ENCODE assay signal across 8 cellular contexts in genomic region chr3:9843715-9844438, GRCh38. TPM values are rescaled to one million over a fixed set of nuclear protein-coding genes. Genes with fewer than 3 reads are reported as not detected.
DNase-seq lines count a peak whose midpoint lies in the region; ATAC-seq, FAIRE-seq and TF ChIP-seq lines count a peak whose summit lies in the region.

Gene RPUSD3, minus strand, starts transcription at chr3:9844008. Its CDS starts 18 bp downstream, at chr3:9843990.

- peak within 1 kb of the TSS; percentile 80 to 92 (median 86) for H3K27ac ChIP-seq in esophagus muscularis mucosa (replicated peaks in 1 of 4)

- TF ChIP-seq EP300 in esophagus muscularis mucosa (IDR thresholded peaks at IDR 0.05), result no peak

- under 1% methylated on average over 22 of the region's 42 CpGs for WGBS in esophagus muscularis mucosa

- peak within 1 kb of the TSS; percentile 100 for H3K4me3 Mint-ChIP-seq in activated T-cell treated with anti-CD3 and anti-CD28 coated beads, Interleukin-2, amount 50 U/mL, for 72 hours

- H3K36me3 ChIP-seq in esophagus muscularis mucosa, result peaks cover 7 to 33% (median 31%) of the 10 kb centered on the region in 4 donors

- TF ChIP-seq POLR2A in esophagus muscularis mucosa (IDR thresholded peaks at IDR 0.05; ENCODE audit: low read depth), result peak; percentile 9

- no peaks in the 10 kb centered on the region for H3K9me3 ChIP-seq in esophagus muscularis mucosa

- peak within 1 kb of the TSS; percentile 97 for H3K27ac Mint-ChIP-seq in activated T-cell treated with anti-CD3 and anti-CD28 coated beads, Interleukin-2, amount 50 U/mL, for 72 hours

- H3K4me1 ChIP-seq in esophagus muscularis mucosa, result peaks cover 12 to 22% (median 18%) of the 10 kb centered on the region in 4 donors

- FAIRE-seq in RCC 7860 (lab: Jason Lieb, UNC), result peak; percentile 58

- H3K9me3 Mint-ChIP-seq in activated T-cell treated with anti-CD3 and anti-CD28 coated beads, Interleukin-2, amount 50 U/mL, for 72 hours, result no peaks in the 10 kb centered on the region

- intact Hi-C loops in esophagus muscularis mucosa (cut with DNase I), result no loop called here

- H3K36me3 Mint-ChIP-seq in activated T-cell treated with anti-CD3 and anti-CD28 coated beads, Interleukin-2, amount 50 U/mL, for 72 hours (ENCODE audit: insufficient read depth in 2 of 2), result peaks cover 0 to 17% of the 10 kb centered on the region in 2 donors

- H3K4me1 Mint-ChIP-seq in activated T-cell treated with anti-CD3 and anti-CD28 coated beads, Interleukin-2, amount 50 U/mL, for 72 hours (ENCODE audit: low read depth), result peaks cover 38% of the 10 kb centered on the region

- TF ChIP-seq CTCF in esophagus muscularis mucosa (IDR thresholded peaks at IDR 0.05), result peak in 1 of 3 experiments; percentile 4

- peak; percentile 97 for ATAC-seq in GM21576 (IDR thresholded peaks at IDR 0.05; ENCODE audit: unreplicated experiment)
- ATAC-seq in activated T-cell treated with anti-CD3 and anti-CD28 coated beads, Interleukin-2, amount 50 U/mL, for 72 hours (replicated peaks in 1 of 2), result peak; percentile 99

- H3K27me3 Mint-ChIP-seq in activated T-cell treated with anti-CD3 and anti-CD28 coated beads, Interleukin-2, amount 50 U/mL, for 72 hours (ENCODE audit: low read depth), result no peaks in the 10 kb centered on the region

- DNase-seq in DMS153 (lab: John Stamatoyannopoulos, UW) (peak; percentile 67), RCC 7860 (ENCODE audit: low spot score) (peak; percentile 81), esophagus muscularis mucosa (ENCODE audit: extremely low spot score) (peak; percentile 99), myocyte (ENCODE audit: low read depth) (peak; percentile 96)
- peak; percentile 90 for DNase-seq in Jurkat, Clone E6-1 (ENCODE audit: low read depth, low spot score)
- peak; percentile 97 to 98 for DNase-seq in activated T-cell treated with anti-CD3 and anti-CD28 coated beads, Interleukin-2, amount 50 U/mL, for 72 hours
- DNase-seq in stimulated activated CD8-positive, alpha-beta memory T cell treated with anti-CD3 and anti-CD28 coated beads, Interleukin-7, amount 100 ng/mL, for 48 hours (ENCODE audit: extremely low read depth in 1 of 2, low read depth in 1 of 2), result peak; percentile 83 to 90

- no peaks in the 10 kb centered on the region for H3K27me3 ChIP-seq in esophagus muscularis mucosa

- peak within 1 kb of the TSS; percentile 98 for H3K4me3 ChIP-seq in Jurkat, Clone E6-1 (ENCODE audit: low read length)
- H3K4me3 ChIP-seq in esophagus muscularis mucosa, result peak within 1 kb of the TSS; percentile 58 to 84 (median 68)

RNA-seq across cellular contexts. Expression of gene RPUSD3, which starts in this region (rescaled TPM):
- polyA plus RNA-seq in Jurkat, Clone E6-1 (2012; ENCODE audit: insufficient read depth, insufficient read length), result 93.9 TPM
- 10 to 100 TPM; 40.1 to 53.7 TPM for total RNA-seq in activated T-cell treated with anti-CD3 and anti-CD28 coated beads, Interleukin-2, amount 50 U/mL, for 72 hours
- total RNA-seq in esophagus muscularis mucosa (10 to 100 TPM; 33.0 to 48.1 (median 45.0) TPM), myocyte (34.9 and 43.4 TPM in 2 replicates)
- polyA plus RNA-seq in myocyte (2012), result 33.9 TPM

Comparison
In these comparisons a context has a peak if more than half of its experiments do, and no peak if none do; other contexts are left out.
1. Peak in every context shown above with its lines: DNase-seq, ATAC-seq, H3K4me3 ChIP-seq and H3K27ac ChIP-seq.